ENCODE assay signal across 8 cellular contexts in genomic region chr3:136818851-136819783, GRCh38. TPM values are rescaled to one million over a fixed set of nuclear protein-coding genes. Genes with fewer than 3 reads are reported as not detected.
DNase-seq lines count a peak whose midpoint lies in the region; ATAC-seq and TF ChIP-seq lines count a peak whose summit lies in the region.

TSS of gene SLC35G2 (plus strand) at chr3:136819126. CDS start at chr3:136854461, 35,335 bp downstream.

- intact Hi-C loops in CD8-positive, alpha-beta T cell (cut with DNase I, micrococcal nuclease) = loop anchor here (1.0 to 5.0 kb wide), 2 partner anchors 67 to 195 kb away; partner anchors contain the start of gene STAG1 (in 2 of the 2)

- H3K36me3 Mint-ChIP-seq in CD8-positive, alpha-beta T cell = peaks cover 2% of the 10 kb centered on the region

- H3K36me3 ChIP-seq in CD8-positive, alpha-beta T cell (ENCODE audit: insufficient read depth, low read length) = no peaks in the 10 kb centered on the region

- TF ChIP-seq CTCF in CD8-positive, alpha-beta T cell (IDR thresholded peaks at IDR 0.05) = no peak
- TF ChIP-seq CTCF in epithelial cell of proximal tubule (conservative IDR thresholded peaks at IDR 0.05; ENCODE audit: low read depth, low read length) = no peak

- peaks cover 5% of the 10 kb centered on the region for H3K27me3 ChIP-seq in CD8-positive, alpha-beta T cell (ENCODE audit: insufficient read depth, low read length)

- DNase-seq in CD8-positive, alpha-beta T cell = peak in 5 of 7 experiments; percentile 6 to 60 (median 37)
- peak; percentile 68 for DNase-seq in HEK293T (ENCODE audit: extremely low spot score)
- DNase-seq in NCI-H524 treated with DMSO at 0.1 percent for 48 hours (lab: John Stamatoyannopoulos, UW) = peak; percentile 77
- peak; percentile 19 for DNase-seq in activated T-cell treated with anti-CD3 and anti-CD28 coated beads for 48 hours (ENCODE audit: low read depth)
- no peak for DNase-seq in epithelial cell of proximal tubule (ENCODE audit: low read depth)
- DNase-seq in midbrain (lab: John Stamatoyannopoulos, UW) = peak; percentile 72
- DNase-seq in stimulated activated naive CD8-positive, alpha-beta T cell treated with anti-CD3 and anti-CD28 coated beads, Interleukin-15, amount 100 ng/mL, for 72 hours = peak; percentile 49 to 54
- DNase-seq in NCI-H226 = no peak

- H3K4me3 ChIP-seq in CD8-positive, alpha-beta T cell (ENCODE audit: low read depth, low read length) = peak within 1 kb of the TSS; percentile 55
- H3K4me3 ChIP-seq in epithelial cell of proximal tubule (ENCODE audit: low read depth, low read length) = peak within 1 kb of the TSS; percentile 88

- peaks cover 2% of the 10 kb centered on the region for H3K9me3 Mint-ChIP-seq in CD8-positive, alpha-beta T cell
- H3K9me3 Mint-ChIP-seq in stimulated activated naive CD8-positive, alpha-beta T cell treated with anti-CD3 and anti-CD28 coated beads, Interleukin-15, amount 100 ng/mL, for 72 hours = peaks cover 5 to 21% of the 10 kb centered on the region in 2 donors

- H3K4me1 ChIP-seq in CD8-positive, alpha-beta T cell (ENCODE audit: insufficient read depth, low read length) = peaks cover 11% of the 10 kb centered on the region

- POLR2A ChIA-PET in CD8-positive, alpha-beta T cell (lab: Charles Lee) = interaction anchor here (1.1 kb wide), 1 partner anchor 42 kb away, joined by 3 read pairs; the partner anchor contains the start of gene NCK1
- POLR2A ChIA-PET in HEK293T (lab: Yijun Ruan, JAX) = interaction anchor here (0.7 to 1.6 kb wide), 7 partner anchors 20 to 165 kb away, joined by 3 to 9 read pairs (median 3); partner anchors contain the start of gene STAG1

- peaks cover 22% of the 10 kb centered on the region for H3K4me1 Mint-ChIP-seq in CD8-positive, alpha-beta T cell (ENCODE audit: low read depth)
- peaks cover 26% of the 10 kb centered on the region for H3K4me1 Mint-ChIP-seq in stimulated activated naive CD8-positive, alpha-beta T cell treated with anti-CD3 and anti-CD28 coated beads, Interleukin-15, amount 100 ng/mL, for 72 hours

- H3K9me3 ChIP-seq in CD8-positive, alpha-beta T cell (ENCODE audit: low read length) = no peaks in the 10 kb centered on the region

- CTCF ChIA-PET in CD8-positive, alpha-beta T cell (lab: Charles Lee) = no interaction called here
- CTCF ChIA-PET in HEK293T (lab: Yijun Ruan, JAX) = interaction anchor here (0.8 kb wide), 1 partner anchor 197 kb away, joined by 3 read pairs; no protein-coding TSS in a partner anchor

- ATAC-seq in CD8-positive, alpha-beta T cell = peak; percentile 74
- ATAC-seq in stimulated activated naive CD8-positive, alpha-beta T cell treated with anti-CD3 and anti-CD28 coated beads, Interleukin-15, amount 100 ng/mL, for 72 hours = peak; percentile 73

- H3K27me3 Mint-ChIP-seq in CD8-positive, alpha-beta T cell (ENCODE audit: low read depth) = peaks cover 40% of the 10 kb centered on the region
- peaks cover 38% of the 10 kb centered on the region for H3K27me3 Mint-ChIP-seq in stimulated activated naive CD8-positive, alpha-beta T cell treated with anti-CD3 and anti-CD28 coated beads, Interleukin-15, amount 100 ng/mL, for 72 hours

- H3K27ac ChIP-seq in CD8-positive, alpha-beta T cell (ENCODE audit: low read depth, low read length) = no peak within 1 kb of the TSS

- H3K27ac Mint-ChIP-seq in CD8-positive, alpha-beta T cell = peak within 1 kb of the TSS; percentile 57
- H3K27ac Mint-ChIP-seq in stimulated activated naive CD8-positive, alpha-beta T cell treated with anti-CD3 and anti-CD28 coated beads, Interleukin-15, amount 100 ng/mL, for 72 hours = peak within 1 kb of the TSS; percentile 76 to 94

- H3K4me3 Mint-ChIP-seq in CD8-positive, alpha-beta T cell = peak within 1 kb of the TSS; percentile 86
- H3K4me3 Mint-ChIP-seq in stimulated activated naive CD8-positive, alpha-beta T cell treated with anti-CD3 and anti-CD28 coated beads, Interleukin-15, amount 100 ng/mL, for 72 hours = peak within 1 kb of the TSS; percentile 93 to 96

TF ChIP-seq in HEK293T, 16 proteins besides CTCF, POLR2A, EP300 and RAD21:
- TF ChIP-seq TARDBP (IDR thresholded peaks at IDR 0.05) (no peak), FOXK2 (IDR thresholded peaks at IDR 0.05) (no peak), ZNF384 (IDR thresholded peaks at IDR 0.05) (no peak), FOXA1 (IDR thresholded peaks at IDR 0.05) (no peak), NFRKB (IDR thresholded peaks at IDR 0.05) (no peak), L3MBTL2 (conservative IDR thresholded peaks at IDR 0.05) (peak; percentile 56), PKNOX1 (IDR thresholded peaks at IDR 0.05) (no peak)

RNA-seq across cellular contexts. Expression of gene SLC35G2, which starts in this region (rescaled TPM):
- total RNA-seq in CD8-positive, alpha-beta T cell = under 1 TPM in 1 of 2 experiments, not detected in 1; 0.24 TPM
- total RNA-seq in epithelial cell of proximal tubule = 6.8 and 7.6 TPM in 2 replicates

Comparison
In these comparisons a context has a peak if more than half of its experiments do, and no peak if none do; other contexts are left out.
1. Peak in DNase-seq, ATAC-seq and H3K4me3 ChIP-seq in CD8-positive, alpha-beta T cell; RNA of the gene not detected or under 1 TPM.
2. DNase-seq: peak in HEK293T (single experiment), NCI-H524 treated with DMSO at 0.1 percent for 48 hours (single experiment), activated T-cell treated with anti-CD3 and anti-CD28 coated beads for 48 hours (single experiment), midbrain (single experiment) and stimulated activated naive CD8-positive, alpha-beta T cell treated with anti-CD3 and anti-CD28 coated beads, Interleukin-15, amount 100 ng/mL, for 72 hours (2 of 2); none in epithelial cell of proximal tubule (single experiment) and NCI-H226 (single experiment).